Comparison of ENCODE assay signal across 8 cellular contexts in genomic region chr9:128160603-128160987, GRCh38. TPM values are rescaled to one million over a fixed set of nuclear protein-coding genes. Genes with fewer than 3 reads are reported as not detected.
A peak's percentile ranks its signal among the peaks of the same experiment; 100 is the strongest.
DNase-seq lines count a peak whose midpoint lies in the region; ATAC-seq and FAIRE-seq lines count a peak whose summit lies in the region.

No MANE protein-coding gene starts in this region.

- DNase-seq in activated CD4-positive, alpha-beta T cell treated with anti-CD3 and anti-CD28 coated beads for 1 hour = peak; percentile 16
- DNase-seq in dermis blood vessel endothelial cell = peak; percentile 37
- peak; percentile 27 to 47 for DNase-seq in stimulated activated CD8-positive, alpha-beta memory T cell treated with anti-CD3 and anti-CD28 coated beads, Interleukin-7, amount 100 ng/mL, for 48 hours (ENCODE audit: extremely low read depth in 1 of 2, low read depth in 1 of 2)
- DNase-seq in mucosa of gallbladder (ENCODE audit: low spot score) = no peak
- DNase-seq in HTR-8/SVneo (ENCODE audit: insufficient read length, low spot score) = no peak

- H3K9me3 ChIP-seq in mononuclear cell (ENCODE audit: low read depth, low read length) = no peaks in the 10 kb centered on the region

- peak overlapping the region; percentile 85 for H3K4me3 ChIP-seq in mononuclear cell (ENCODE audit: low read length)

- ATAC-seq in GM18517 (IDR thresholded peaks at IDR 0.05; ENCODE audit: unreplicated experiment) (peak; percentile 3), HG03342 (IDR thresholded peaks at IDR 0.05; ENCODE audit: unreplicated experiment) (peak; percentile 9)

- no peak for FAIRE-seq in HTR-8/SVneo (lab: Jason Lieb, UNC)

- H3K4me1 ChIP-seq in mononuclear cell (ENCODE audit: insufficient read depth, low read length) = peaks cover 21% of the 10 kb centered on the region

- no peaks in the 10 kb centered on the region for H3K27me3 ChIP-seq in mononuclear cell (ENCODE audit: insufficient read depth, low read length)

RNA-seq across cellular contexts. Expression of gene BBLN, which starts 0.5 kb away (rescaled TPM):
- 47.4 and 77.1 TPM in 2 replicates for total RNA-seq in dermis blood vessel endothelial cell
- total RNA-seq in mononuclear cell = 78.1 TPM
- 75.4 TPM for total RNA-seq in mucosa of gallbladder

RNA-seq across cellular contexts. Expression of gene LCN2, which starts 11.3 kb away (rescaled TPM):
- 0.14 TPM in 1 of 2 replicates, not detected in the other for total RNA-seq in dermis blood vessel endothelial cell
- 4.7 TPM for total RNA-seq in mononuclear cell
- 85.5 TPM for total RNA-seq in mucosa of gallbladder

RNA-seq across cellular contexts. Expression of gene CIZ1, which starts 30.8 kb away (rescaled TPM):
- 16.7 and 37.9 TPM in 2 replicates for total RNA-seq in dermis blood vessel endothelial cell
- 26.0 TPM for total RNA-seq in mononuclear cell
- total RNA-seq in mucosa of gallbladder = 109 TPM

RNA-seq across cellular contexts. Expression of gene PTGES2, which starts 33.1 kb away (rescaled TPM):
- total RNA-seq in dermis blood vessel endothelial cell (52.8 and 87.3 TPM in 2 replicates), mononuclear cell (23.7 TPM), mucosa of gallbladder (61.5 TPM)

RNA-seq across cellular contexts. Expression of gene DNM1, which starts 42.6 kb away (rescaled TPM):
- total RNA-seq in dermis blood vessel endothelial cell = 0.17 and 0.33 TPM in 2 replicates
- total RNA-seq in mononuclear cell = 1.4 TPM
- 135 TPM for total RNA-seq in mucosa of gallbladder

Comparison
In these comparisons a context has a peak if more than half of its experiments do, and no peak if none do; other contexts are left out.
1. DNase-seq: peak in activated CD4-positive, alpha-beta T cell treated with anti-CD3 and anti-CD28 coated beads for 1 hour (single experiment), dermis blood vessel endothelial cell (single experiment) and stimulated activated CD8-positive, alpha-beta memory T cell treated with anti-CD3 and anti-CD28 coated beads, Interleukin-7, amount 100 ng/mL, for 48 hours (2 of 2); none in mucosa of gallbladder (single experiment) and HTR-8/SVneo (single experiment).
2. RNA of gene LCN2, which starts 11.3 kb away (total RNA-seq): 85.5 TPM in mucosa of gallbladder (single experiment); 4.7 TPM in mononuclear cell (single experiment) and 0.14 TPM in dermis blood vessel endothelial cell; every median in the first group is over 10 times any median in the second.